Comparison of ENCODE assay signal across 1 cellular context in genomic region chr14:35821546-35822411, GRCh38.
TF ChIP-seq lines count a peak whose summit lies in the region.

No MANE protein-coding gene starts in this region.

TF ChIP-seq in HepG2, 621 proteins besides CTCF, POLR2A, EP300 and RAD21 (continued from another document and continues in another):
- TF ChIP-seq CCDC6 (CRISPR knock-in tag; IDR thresholded peaks at IDR 0.05) (peak; percentile 72; the same call in 1 of the 2 replicates), KDM3A (CRISPR knock-in tag; IDR thresholded peaks at IDR 0.05; ENCODE audit: low read depth) (peak; percentile 76; the same call in 1 of the 2 replicates), ZBTB39 (CRISPR knock-in tag; IDR thresholded peaks at IDR 0.05) (no peak), ZNF747 (CRISPR knock-in tag; IDR thresholded peaks at IDR 0.05; ENCODE audit: borderline replicate concordance) (no peak), MED1 (CRISPR knock-in tag; IDR thresholded peaks at IDR 0.05) (peak; percentile 52), ZNF354B (CRISPR knock-in tag; IDR thresholded peaks at IDR 0.05) (no peak), SP1 (IDR thresholded peaks at IDR 0.05) (no peak), SP1 (CRISPR knock-in tag; IDR thresholded peaks at IDR 0.05) (no peak), ZMYM4 (CRISPR knock-in tag; IDR thresholded peaks at IDR 0.05) (peak; percentile 80), ZNF317 (CRISPR knock-in tag; IDR thresholded peaks at IDR 0.05) (peak; percentile 58; the same call in 1 of the 2 replicates), ZKSCAN5 (CRISPR knock-in tag; IDR thresholded peaks at IDR 0.05) (no peak), MEIS2 (CRISPR knock-in tag; IDR thresholded peaks at IDR 0.05) (no peak), HOXA7 (CRISPR knock-in tag; IDR thresholded peaks at IDR 0.05) (no peak), KLF9 (CRISPR knock-in tag; IDR thresholded peaks at IDR 0.05; ENCODE audit: low read depth) (peak; percentile 51; the same call in 1 of the 2 replicates), TCF12 (IDR thresholded peaks at IDR 0.05) (no peak), TCF12 (CRISPR knock-in tag; IDR thresholded peaks at IDR 0.05) (no peak), CBX1 (IDR thresholded peaks at IDR 0.05; ENCODE audit: low read depth) (peak; percentile 45), FOSL1 (CRISPR knock-in tag; IDR thresholded peaks at IDR 0.05; ENCODE audit: borderline replicate concordance) (no peak), CC2D1A (CRISPR knock-in tag; IDR thresholded peaks at IDR 0.05) (peak; percentile 96), ZBTB2 (CRISPR knock-in tag; IDR thresholded peaks at IDR 0.05; ENCODE audit: low read depth) (no peak), TBL1XR1 (IDR thresholded peaks at IDR 0.05; ENCODE audit: borderline replicate concordance, low read length, partially characterized antibody) (no peak), CREB1 (IDR thresholded peaks at IDR 0.05) (peak; percentile 71), CREB1 (CRISPR knock-in tag; IDR thresholded peaks at IDR 0.05) (no peak), HOXA5 (CRISPR knock-in tag; IDR thresholded peaks at IDR 0.05) (0 out of 2 replicates have a peak, but pooled peaks have one; percentile 51), HIVEP1 (CRISPR knock-in tag; IDR thresholded peaks at IDR 0.05) (no peak), ZKSCAN1 (IDR thresholded peaks at IDR 0.05; ENCODE audit: low read length) (peak; percentile 64; the same call in 1 of the 2 replicates), REST (IDR thresholded peaks at IDR 0.05; ENCODE audit: borderline replicate concordance in 1 of 2, low read depth in 1 of 2, low read length in 2 of 2) (no peak), ZHX1 (CRISPR knock-in tag; IDR thresholded peaks at IDR 0.05; ENCODE audit: low read depth) (no peak), ZBED4 (CRISPR knock-in tag; IDR thresholded peaks at IDR 0.05; ENCODE audit: borderline replicate concordance) (no peak; the same call in 1 of the 2 replicates), ZMAT3 (CRISPR knock-in tag; conservative IDR thresholded peaks at IDR 0.05) (0 out of 2 replicates have a peak, but pooled peaks have one; percentile 68), ERF (CRISPR knock-in tag; IDR thresholded peaks at IDR 0.05) (peak; percentile 54; the same call in 1 of the 2 replicates), EED (CRISPR knock-in tag; IDR thresholded peaks at IDR 0.05) (no peak), ZNF460 (CRISPR knock-in tag; IDR thresholded peaks at IDR 0.05; ENCODE audit: borderline replicate concordance) (no peak), SRSF1 (optimal IDR thresholded peaks at IDR 0.05; ENCODE audit: low read depth, low read length) (no peak), KDM1A (CRISPR knock-in tag; IDR thresholded peaks at IDR 0.05) (peak; percentile 84; the same call in 1 of the 2 replicates), POGK (CRISPR knock-in tag; conservative IDR thresholded peaks at IDR 0.05) (peak; percentile 51; the same call in 1 of the 2 replicates)
- TF ChIP-seq, protein P1, sequence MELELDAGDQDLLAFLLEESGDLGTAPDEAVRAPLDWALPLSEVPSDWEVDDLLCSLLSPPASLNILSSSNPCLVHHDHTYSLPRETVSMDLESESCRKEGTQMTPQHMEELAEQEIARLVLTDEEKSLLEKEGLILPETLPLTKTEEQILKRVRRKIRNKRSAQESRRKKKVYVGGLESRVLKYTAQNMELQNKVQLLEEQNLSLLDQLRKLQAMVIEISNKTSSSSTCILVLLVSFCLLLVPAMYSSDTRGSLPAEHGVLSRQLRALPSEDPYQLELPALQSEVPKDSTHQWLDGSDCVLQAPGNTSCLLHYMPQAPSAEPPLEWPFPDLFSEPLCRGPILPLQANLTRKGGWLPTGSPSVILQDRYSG (CRISPR knock-in tag; IDR thresholded peaks at IDR 0.05): no peak
- TF ChIP-seq, protein P2, sequence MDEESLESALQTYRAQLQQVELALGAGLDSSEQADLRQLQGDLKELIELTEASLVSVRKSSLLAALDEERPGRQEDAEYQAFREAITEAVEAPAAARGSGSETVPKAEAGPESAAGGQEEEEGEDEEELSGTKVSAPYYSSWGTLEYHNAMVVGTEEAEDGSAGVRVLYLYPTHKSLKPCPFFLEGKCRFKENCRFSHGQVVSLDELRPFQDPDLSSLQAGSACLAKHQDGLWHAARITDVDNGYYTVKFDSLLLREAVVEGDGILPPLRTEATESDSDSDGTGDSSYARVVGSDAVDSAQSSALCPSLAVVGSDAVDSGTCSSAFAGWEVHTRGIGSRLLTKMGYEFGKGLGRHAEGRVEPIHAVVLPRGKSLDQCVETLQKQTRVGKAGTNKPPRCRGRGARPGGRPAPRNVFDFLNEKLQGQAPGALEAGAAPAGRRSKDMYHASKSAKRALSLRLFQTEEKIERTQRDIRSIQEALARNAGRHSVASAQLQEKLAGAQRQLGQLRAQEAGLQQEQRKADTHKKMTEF (CRISPR knock-in tag; IDR thresholded peaks at IDR 0.05): peak; percentile 64; the same call in 1 of the 2 replicates
- TF ChIP-seq, protein P3, sequence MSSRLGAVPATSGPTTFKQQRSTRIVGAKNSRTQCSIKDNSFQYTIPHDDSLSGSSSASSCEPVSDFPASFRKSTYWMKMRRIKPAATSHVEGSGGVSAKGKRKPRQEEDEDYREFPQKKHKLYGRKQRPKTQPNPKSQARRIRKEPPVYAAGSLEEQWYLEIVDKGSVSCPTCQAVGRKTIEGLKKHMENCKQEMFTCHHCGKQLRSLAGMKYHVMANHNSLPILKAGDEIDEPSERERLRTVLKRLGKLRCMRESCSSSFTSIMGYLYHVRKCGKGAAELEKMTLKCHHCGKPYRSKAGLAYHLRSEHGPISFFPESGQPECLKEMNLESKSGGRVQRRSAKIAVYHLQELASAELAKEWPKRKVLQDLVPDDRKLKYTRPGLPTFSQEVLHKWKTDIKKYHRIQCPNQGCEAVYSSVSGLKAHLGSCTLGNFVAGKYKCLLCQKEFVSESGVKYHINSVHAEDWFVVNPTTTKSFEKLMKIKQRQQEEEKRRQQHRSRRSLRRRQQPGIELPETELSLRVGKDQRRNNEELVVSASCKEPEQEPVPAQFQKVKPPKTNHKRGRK (CRISPR knock-in tag; IDR thresholded peaks at IDR 0.05): no peak
- TF ChIP-seq, protein P4, sequence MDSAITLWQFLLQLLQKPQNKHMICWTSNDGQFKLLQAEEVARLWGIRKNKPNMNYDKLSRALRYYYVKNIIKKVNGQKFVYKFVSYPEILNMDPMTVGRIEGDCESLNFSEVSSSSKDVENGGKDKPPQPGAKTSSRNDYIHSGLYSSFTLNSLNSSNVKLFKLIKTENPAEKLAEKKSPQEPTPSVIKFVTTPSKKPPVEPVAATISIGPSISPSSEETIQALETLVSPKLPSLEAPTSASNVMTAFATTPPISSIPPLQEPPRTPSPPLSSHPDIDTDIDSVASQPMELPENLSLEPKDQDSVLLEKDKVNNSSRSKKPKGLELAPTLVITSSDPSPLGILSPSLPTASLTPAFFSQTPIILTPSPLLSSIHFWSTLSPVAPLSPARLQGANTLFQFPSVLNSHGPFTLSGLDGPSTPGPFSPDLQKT (CRISPR knock-in tag; IDR thresholded peaks at IDR 0.05; ENCODE audit: borderline replicate concordance): no peak
